ENCODE assay signal across 13 cellular contexts in genomic region chr7:135161669-135162068, GRCh38. TPM values are rescaled to one million over a fixed set of nuclear protein-coding genes. Genes with fewer than 3 reads are reported as not detected.
A peak's percentile ranks its signal among the peaks of the same experiment; 100 is the strongest.
DNase-seq lines count a peak whose midpoint lies in the region; ATAC-seq and TF ChIP-seq lines count a peak whose summit lies in the region.
"Had no signal": no experiment of that assay in that cellular context is flagged by ENCODE, and none has a peak within 500 bp of the region (broad histone marks: within the 10 kb centered on the region; RNA-seq: fewer than 3 reads in every experiment).

No MANE protein-coding gene starts in this region.

- BruUV-seq in Calu3 (replicated peaks; lab: Mats Ljungman, UMichigan): no TSS peak

- no peaks in the 10 kb centered on the region for H3K9me2 ChIP-seq in OCI-LY1 (ENCODE audit: low read depth, low read length)

- H3K4me1 ChIP-seq in OCI-LY1 (ENCODE audit: insufficient read depth, low read length, severe bottlenecking): peaks cover 24% of the 10 kb centered on the region
- peaks cover 58 to 88% (median 68%) of the 10 kb centered on the region in 4 donors for H3K4me1 ChIP-seq in esophagus muscularis mucosa
- peaks cover 0 to 45% (median 17%) of the 10 kb centered on the region in 4 donors for H3K4me1 ChIP-seq in sigmoid colon

- H3K9ac ChIP-seq in OCI-LY1 (ENCODE audit: low read length): no peak overlapping the region; the same call in 1 of the 2 replicates

- TF ChIP-seq EP300 in esophagus muscularis mucosa (IDR thresholded peaks at IDR 0.05) (no peak), sigmoid colon (IDR thresholded peaks at IDR 0.05) (no peak)

- CTCF ChIA-PET in Calu3 (lab: Charles Lee): interaction anchor here (0.6 kb wide), 2 partner anchors 9 to 176 kb away, joined by 3 read pairs; partner anchors contain the start of gene AGBL3

- 81% methylated on average over 6 of the region's 6 CpGs for WGBS in esophagus muscularis mucosa
- 90 to 92% methylated on average over 6 of the region's 6 CpGs for WGBS in sigmoid colon, 2 donors

- no peak for DNase-seq in Calu3
- DNase-seq in esophagus muscularis mucosa (ENCODE audit: extremely low spot score): no peak
- DNase-seq in sigmoid colon: no peak
- DNase-seq in OCI-M1 (lab: John Stamatoyannopoulos, UW): no peak
- DNase-seq: activated CD8-positive, alpha-beta memory T cell treated with anti-CD3 and anti-CD28 coated beads, Interleukin-2, amount 50 U/mL, for 48 hours; DMS79; NCI-H1105 treated with DMSO at 0.1 percent for 48 hours; NCI-H82; T-helper 2 cell had no signal

- no peak overlapping the region for H3K4me3 ChIP-seq in OCI-LY1 (ENCODE audit: low read depth, low read length, poor library complexity, severe bottlenecking)
- H3K4me3 ChIP-seq in esophagus muscularis mucosa: no peak overlapping the region
- no peak overlapping the region for H3K4me3 ChIP-seq in sigmoid colon

- TF ChIP-seq POLR2A in esophagus muscularis mucosa (IDR thresholded peaks at IDR 0.05; ENCODE audit: low read depth) (no peak), sigmoid colon (IDR thresholded peaks at IDR 0.05) (no peak)

- ATAC-seq in GM21447 (IDR thresholded peaks at IDR 0.05; ENCODE audit: unreplicated experiment): no peak
- ATAC-seq in GM19035 (IDR thresholded peaks at IDR 0.05; ENCODE audit: unreplicated experiment): no peak
- ATAC-seq in HG02840 (IDR thresholded peaks at IDR 0.05; ENCODE audit: low FRiP score, unreplicated experiment): no peak

- no peaks in the 10 kb centered on the region for H3K27me3 ChIP-seq in OCI-LY1 (ENCODE audit: insufficient read depth, low read length)
- H3K27me3 ChIP-seq in esophagus muscularis mucosa: no peaks in the 10 kb centered on the region
- H3K27me3 ChIP-seq in sigmoid colon: no peaks in the 10 kb centered on the region

- no peak overlapping the region for H3K4me3 Mint-ChIP-seq in Calu3 (ENCODE audit: low read depth, unreplicated experiment)

- intact Hi-C loops in Calu3 (cut with micrococcal nuclease; ENCODE audit: unreplicated experiment) (no loop called here), esophagus muscularis mucosa (cut with DNase I) (no loop called here), sigmoid colon (cut with DNase I) (loop anchor here (10.0 kb wide), 1 partner anchor 387 kb away; the partner anchor contains the start of gene CALD1)

- H3K4me1 Mint-ChIP-seq in Calu3 (ENCODE audit: low read depth, unreplicated experiment): peaks cover 32% of the 10 kb centered on the region

- no peaks in the 10 kb centered on the region for H4K20me1 ChIP-seq in OCI-LY1 (ENCODE audit: insufficient read depth, low read length)

- peaks cover 49% of the 10 kb centered on the region for H3K36me3 Mint-ChIP-seq in Calu3 (ENCODE audit: insufficient read depth, unreplicated experiment)

- peak overlapping the region; percentile 82 for H3K27ac Mint-ChIP-seq in Calu3 (ENCODE audit: unreplicated experiment)

- H3K79me2 ChIP-seq in OCI-LY1 (ENCODE audit: insufficient read depth, low read length): no peaks in the 10 kb centered on the region

- peaks cover 8% of the 10 kb centered on the region for H3K9me3 Mint-ChIP-seq in Calu3 (ENCODE audit: low read depth, unreplicated experiment)

- H3K36me3 ChIP-seq in OCI-LY1 (ENCODE audit: insufficient read depth, low read length) (peaks cover 76% of the 10 kb centered on the region), esophagus muscularis mucosa (peaks cover 0 to 37% (median 32%) of the 10 kb centered on the region in 4 donors), sigmoid colon (peaks cover 0 to 31% (median 15%) of the 10 kb centered on the region in 4 donors)

- no peaks in the 10 kb centered on the region for H3F3A ChIP-seq in OCI-LY1 (ENCODE audit: insufficient read depth, low read length)

- H3K4me2 ChIP-seq in OCI-LY1 (ENCODE audit: low read length): no peak overlapping the region

- TF ChIP-seq CTCF in Calu3 (IDR thresholded peaks at IDR 0.05; ENCODE audit: unreplicated experiment) (no peak), OCI-LY1 (IDR thresholded peaks at IDR 0.05; ENCODE audit: low read length) (no peak), esophagus muscularis mucosa (IDR thresholded peaks at IDR 0.05) (no peak), sigmoid colon (IDR thresholded peaks at IDR 0.05) (no peak)

- H3K27ac ChIP-seq in OCI-LY1 (ENCODE audit: low read depth, low read length, poor library complexity, severe bottlenecking) (peak overlapping the region; percentile 80), esophagus muscularis mucosa (replicated peaks in 1 of 4) (peak overlapping the region; percentile 14 to 66 (median 56)), sigmoid colon (peak overlapping the region in 3 of 4 donors; percentile 32 to 67 (median 43))

- no peak overlapping the region for H2AFZ ChIP-seq in OCI-LY1 (ENCODE audit: low read length)

- no peaks in the 10 kb centered on the region for H3K27me3 Mint-ChIP-seq in Calu3 (ENCODE audit: unreplicated experiment)

- H3K9me3 ChIP-seq in OCI-LY1 (ENCODE audit: low read length): peaks cover 13% of the 10 kb centered on the region; the same call in 1 of the 2 replicates
- H3K9me3 ChIP-seq in esophagus muscularis mucosa: peaks cover 0 to under 1% (median 0%) of the 10 kb centered on the region in 4 donors
- H3K9me3 ChIP-seq in sigmoid colon: no peaks in the 10 kb centered on the region

RNA-seq across cellular contexts. Expression of gene CYREN, which starts 8.8 kb away (rescaled TPM):
- total RNA-seq in Calu3 (2022): 84.8 and 89.0 TPM in 2 replicates
- 10 to 100 TPM; 30.8 to 51.7 (median 40.2) TPM for total RNA-seq in esophagus muscularis mucosa
- total RNA-seq in sigmoid colon: 10 to 100 TPM; 27.5 to 31.9 (median 29.2) TPM
- 10 to 100 TPM; 34.3 to 41.4 (median 39.3) TPM for polyA plus RNA-seq in sigmoid colon

RNA-seq across cellular contexts. Expression of gene TMEM140, which starts 13.8 kb away (rescaled TPM):
- total RNA-seq in Calu3 (2022) (4.2 and 11.4 TPM in 2 replicates), esophagus muscularis mucosa (10 to 100 TPM; 13.0 to 21.2 (median 17.1) TPM), sigmoid colon (10 to 100 TPM; 15.0 to 29.6 (median 22.8) TPM)
- 10 to 100 TPM in 2 of 3 donors, 1 to 10 TPM in 1; 5.4 to 18.3 (median 10.9) TPM for polyA plus RNA-seq in sigmoid colon

RNA-seq across cellular contexts. Expression of gene WDR91, which starts 49.7 kb away (rescaled TPM):
- total RNA-seq in Calu3 (2022) (21.2 and 24.3 TPM in 2 replicates), esophagus muscularis mucosa (10 to 100 TPM; 13.3 to 27.4 (median 20.4) TPM), sigmoid colon (10 to 100 TPM; 11.0 to 14.1 (median 11.4) TPM)
- polyA plus RNA-seq in sigmoid colon: 1 to 10 TPM; 2.1 to 8.0 (median 4.2) TPM
